ENCODE assay signal across 10 cellular contexts in the genomic region with DNA sequence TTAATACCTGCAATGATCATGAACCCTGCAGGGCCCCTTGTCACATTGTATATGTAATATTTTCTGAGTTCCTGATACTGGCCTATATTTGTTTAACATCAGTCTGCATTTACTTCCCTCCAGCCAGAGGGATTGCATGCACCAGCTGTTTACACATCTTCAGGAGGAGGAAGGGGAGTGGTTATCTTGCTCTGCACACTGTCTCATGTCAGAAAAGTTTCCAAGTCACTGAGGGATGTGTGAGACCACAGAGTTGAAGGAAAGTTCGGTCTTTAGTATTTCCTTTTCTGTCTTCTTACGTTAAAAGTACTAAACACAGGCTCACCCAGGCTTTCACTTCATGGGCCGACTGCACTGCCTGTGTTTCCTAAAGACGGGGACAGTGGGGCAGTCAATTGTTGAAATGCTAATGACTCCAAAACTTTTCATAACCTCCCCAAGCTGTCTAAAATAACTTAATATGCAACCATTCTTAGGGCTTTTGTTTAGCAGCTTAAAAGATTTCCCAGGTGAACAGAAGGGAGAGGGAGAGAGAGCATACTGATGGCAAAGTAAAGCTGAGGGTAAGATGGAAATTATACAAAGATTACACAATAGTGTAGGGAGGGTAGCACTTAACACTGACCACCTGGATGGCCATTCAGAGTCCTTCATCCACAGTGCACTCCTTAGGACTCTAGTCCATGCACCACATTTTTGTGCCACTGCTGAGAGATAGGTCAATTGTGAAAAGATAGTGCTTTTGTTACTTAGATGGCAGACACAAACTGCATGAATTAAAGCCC.
DNase-seq lines count a peak whose midpoint lies in the region; TF ChIP-seq lines count a peak whose summit lies in the region.
"Had no signal": no experiment of that assay in that cellular context is flagged by ENCODE, and none has a peak within 500 bp of the region (broad histone marks: within the 10 kb centered on the region; RNA-seq: fewer than 3 reads in every experiment).

No MANE protein-coding gene starts in this region.

- H4K20me1 ChIP-seq in BLaER1 treated with 17β-estradiol and CSF1 and Interleukin-3, amounts not matched to agents 10 nM and 100 nM = no peaks in the 10 kb centered on the region
- no peaks in the 10 kb centered on the region for H4K20me1 ChIP-seq in H9 (ENCODE audit: control insufficient read depth, insufficient read depth, insufficient read length)

- H3K4me1 ChIP-seq in BLaER1 treated with 17β-estradiol and CSF1 and Interleukin-3, amounts not matched to agents 10 nM and 100 nM = peaks cover 15 to 20% (median 17%) of the 10 kb centered on the region in 10 experiments
- peaks cover 3% of the 10 kb centered on the region; the same call in 1 of the 2 replicates for H3K4me1 ChIP-seq in H9 (ENCODE audit: insufficient read depth, low read length)

- H2BK20ac ChIP-seq in H9 (ENCODE audit: low read depth, low read length, poor library complexity, severe bottlenecking) = no peak overlapping the region

- H3T11ph ChIP-seq in H9 (ENCODE audit: low read length) = no peak overlapping the region

- H3K79me1 ChIP-seq in H9 (ENCODE audit: insufficient read depth, low read depth, low read length, poor library complexity, severe bottlenecking) = no peaks in the 10 kb centered on the region

- no peaks in the 10 kb centered on the region for H3K9me3 ChIP-seq in BLaER1 treated with 17β-estradiol and CSF1 and Interleukin-3, amounts not matched to agents 10 nM and 100 nM (replicated peaks in 1 of 11)
- no peaks in the 10 kb centered on the region for H3K9me3 ChIP-seq in H9 (ENCODE audit: control insufficient read depth, low read depth, low read length)

- no peak overlapping the region for H3K56ac ChIP-seq in H9 (ENCODE audit: insufficient read length, low read depth, low read length)

- DNase-seq in H9 = no peak
- peak; percentile 84 for DNase-seq in SIG-M5 treated with dmso at 0.1 percent for 504 hours (lab: John Stamatoyannopoulos, UW; ENCODE audit: unreplicated experiment)
- DNase-seq in islet precursor cell = peak; percentile 53
- DNase-seq in activated naive CD4-positive, alpha-beta T cell treated with anti-CD3 and anti-CD28 coated beads, Interleukin-2, amount 50 U/mL, for 16 hours = no peak
- no peak for DNase-seq in NCI-H1048 (lab: John Stamatoyannopoulos, UW)
- no peak for DNase-seq in AG08395 (ENCODE audit: low spot score)
- DNase-seq in GM03348 (ENCODE audit: low spot score) = no peak
- DNase-seq: left cardiac atrium had no signal

- WGBS in H9 (ENCODE audit: extremely low coverage, insufficient read length, low lambda C conversion rate) = no CpG with 5 or more reads among the region's 4 CpGs

- H3K23me2 ChIP-seq in H9 (ENCODE audit: insufficient read length, low read depth, low read length, poor library complexity, severe bottlenecking) = no peaks in the 10 kb centered on the region

- no peak overlapping the region for H2AFZ ChIP-seq in H9 (ENCODE audit: low read length)

- no peak overlapping the region for H2BK120ac ChIP-seq in H9 (ENCODE audit: low read depth, low read length, poor library complexity, severe bottlenecking)

- H3K4ac ChIP-seq in H9 (ENCODE audit: low read depth, low read length) = no peak overlapping the region

- H3K14ac ChIP-seq in H9 (ENCODE audit: insufficient read depth, low read length) = no peak overlapping the region

- no peak overlapping the region for H2BK12ac ChIP-seq in H9 (ENCODE audit: insufficient read length, low read depth, low read length)

- no peak overlapping the region for H4K5ac ChIP-seq in H9 (ENCODE audit: insufficient read length, low read depth, low read length)

- H3K36me3 ChIP-seq in BLaER1 treated with 17β-estradiol and CSF1 and Interleukin-3, amounts not matched to agents 10 nM and 100 nM = no peaks in the 10 kb centered on the region

- H4K91ac ChIP-seq in H9 (ENCODE audit: insufficient read length, low read depth, low read length) = no peak overlapping the region

- H3K79me2 ChIP-seq in H9 (ENCODE audit: insufficient read depth, low read length) = no peaks in the 10 kb centered on the region

- TF ChIP-seq CTCF in H9 (conservative IDR thresholded peaks at IDR 0.05) = no peak

- no peak overlapping the region for H2BK15ac ChIP-seq in H9 (ENCODE audit: low read depth, low read length)

- H3K18ac ChIP-seq in H9 (ENCODE audit: insufficient read length, low read depth, low read length) = no peak overlapping the region

- no peak overlapping the region for H4K8ac ChIP-seq in H9 (replicated peaks; ENCODE audit: insufficient read length, low read depth, low read length)

- H3K23ac ChIP-seq in H9 (ENCODE audit: insufficient read length, low read depth, low read length) = no peak overlapping the region

- peak overlapping the region; percentile 54 to 76 (median 68) for H3K4me2 ChIP-seq in BLaER1 treated with 17β-estradiol and CSF1 and Interleukin-3, amounts not matched to agents 10 nM and 100 nM
- no peak overlapping the region for H3K4me2 ChIP-seq in H9 (ENCODE audit: insufficient read depth, insufficient read length, low read length)
- H3K4me2 ChIP-seq: KMS-11 had no signal

- H3K27ac Mint-ChIP-seq in H9 = peak overlapping the region; percentile 53 to 61 (median 57); a peak in 5 of 7 replicates

- H3K9me3 Mint-ChIP-seq in H9 = no peaks in the 10 kb centered on the region; a peak in 1 of 5 replicates

- H3K27me3 Mint-ChIP-seq in H9 (ENCODE audit: low read depth) = no peaks in the 10 kb centered on the region; the same call in 1 of the 2 replicates

- H2AK5ac ChIP-seq in H9 (ENCODE audit: insufficient read length, low read length) = no peak overlapping the region

- H3K4me3 ChIP-seq in BLaER1 treated with 17β-estradiol and CSF1 and Interleukin-3, amounts not matched to agents 10 nM and 100 nM = no peak overlapping the region; a peak in 1 of 20 replicates

- H3K4me1 Mint-ChIP-seq in H9 = peaks cover 10% of the 10 kb centered on the region in 2 experiments

- no peak overlapping the region for H2BK5ac ChIP-seq in H9 (ENCODE audit: insufficient read length, low read length)

- peak overlapping the region in 7 of 11 experiments; percentile 19 to 42 (median 28); a peak in 6 of 22 replicates for H3K27ac ChIP-seq in BLaER1 treated with 17β-estradiol and CSF1 and Interleukin-3, amounts not matched to agents 10 nM and 100 nM
- no peak overlapping the region for H3K27ac ChIP-seq in H9 (ENCODE audit: insufficient read length, low read depth, low read length)
- H3K27ac ChIP-seq: KMS-11 had no signal

- no peak overlapping the region for H3K4me3 Mint-ChIP-seq in H9

- H3K9ac ChIP-seq in BLaER1 treated with 17β-estradiol and CSF1 and Interleukin-3, amounts not matched to agents 10 nM and 100 nM = peak overlapping the region in 4 of 11 experiments; percentile 3 to 31 (median 24); a peak in 3 of 22 replicates
- H3K9ac ChIP-seq in H9 (ENCODE audit: extremely low read depth, insufficient read length, low read length) = no peak overlapping the region
- H3K9ac ChIP-seq: KMS-11 had no signal

- no peaks in the 10 kb centered on the region for H3K36me3 Mint-ChIP-seq in H9 (ENCODE audit: insufficient read depth in 1 of 3, low read depth in 3 of 3)

- no peaks in the 10 kb centered on the region for H3K27me3 ChIP-seq in BLaER1 treated with 17β-estradiol and CSF1 and Interleukin-3, amounts not matched to agents 10 nM and 100 nM
- no peaks in the 10 kb centered on the region for H3K27me3 ChIP-seq in H9 (ENCODE audit: insufficient read depth, low read length)

Comparison
In these comparisons a context has a peak if more than half of its experiments do, and no peak if none do; other contexts are left out.
1. DNase-seq: peak in SIG-M5 treated with dmso at 0.1 percent for 504 hours (single experiment) and islet precursor cell (single experiment); none in H9 (single experiment), activated naive CD4-positive, alpha-beta T cell treated with anti-CD3 and anti-CD28 coated beads, Interleukin-2, amount 50 U/mL, for 16 hours (single experiment), NCI-H1048 (single experiment), AG08395 (single experiment) and GM03348 (single experiment).